In the genomic region with DNA sequence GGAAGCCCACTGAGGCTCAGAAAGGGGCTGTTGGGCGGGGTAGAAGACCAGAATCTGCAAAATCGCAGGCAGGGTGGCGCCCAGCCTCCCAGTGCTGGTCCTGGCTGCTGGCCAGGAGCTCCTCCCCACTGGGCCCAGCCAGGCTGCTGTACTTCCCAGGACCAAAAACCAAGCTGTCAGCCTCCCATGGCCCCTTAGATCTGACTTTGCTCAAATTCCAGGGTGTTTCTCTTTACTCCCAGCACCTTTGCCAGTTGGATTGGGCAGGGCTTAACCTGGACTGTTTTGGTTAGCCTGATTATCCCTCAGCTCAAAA, we compare ENCODE assay signal across 11 cellular contexts. TPM values are rescaled to one million over a fixed set of nuclear protein-coding genes. Genes with fewer than 3 reads are reported as not detected.
DNase-seq lines count a peak whose midpoint lies in the region; ATAC-seq, FAIRE-seq and TF ChIP-seq lines count a peak whose summit lies in the region.
"Had no signal": no experiment of that assay in that cellular context is flagged by ENCODE, and none has a peak within 500 bp of the region (broad histone marks: within the 10 kb centered on the region; RNA-seq: fewer than 3 reads in every experiment).

No MANE protein-coding gene starts in this region.

- no peaks in the 10 kb centered on the region for H3K36me3 Mint-ChIP-seq in chondrocyte (ENCODE audit: low read depth)

- H3K4me1 Mint-ChIP-seq in chondrocyte (ENCODE audit: low read depth), result peaks cover 68% of the 10 kb centered on the region
- H3K4me1 Mint-ChIP-seq: immature natural killer cell had no signal

- H3K27me3 ChIP-seq in lung (ENCODE audit: control insufficient read depth, insufficient read depth) (no peaks in the 10 kb centered on the region), upper lobe of right lung (no peaks in the 10 kb centered on the region)

- H3K27ac Mint-ChIP-seq in chondrocyte (ENCODE audit: unreplicated experiment), result peak overlapping the region; percentile 45
- H3K27ac Mint-ChIP-seq: dendritic cell treated with granulocyte-macrophage colony-stimulating factor and Interleukin-4, amounts not matched to agents 40 ng/mL and 50 ng/mL, for 4 days had no signal

- H3K36me3 ChIP-seq in lung (ENCODE audit: control insufficient read depth in 2 of 2, insufficient read depth in 2 of 2, low read length in 2 of 2) (peaks cover 7 to 13% of the 10 kb centered on the region in 2 donors), upper lobe of right lung (no peaks in the 10 kb centered on the region)

- DNase-seq in NCI-H1694 treated with DMSO at 0.1 percent for 48 hours (lab: John Stamatoyannopoulos, UW), result peak; percentile 21
- DNase-seq in chondrocyte (ENCODE audit: low spot score), result no peak
- peak; percentile 29 for DNase-seq in lung (ENCODE audit: low spot score)
- DNase-seq in upper lobe of right lung, result no peak
- DNase-seq in urothelium cell line (ENCODE audit: low spot score), result no peak
- DNase-seq: immature natural killer cell; NCI-H1092 treated with DMSO at 0.1 percent for 48 hours; stimulated activated naive CD8-positive, alpha-beta T cell treated with anti-CD3 and anti-CD28 coated beads, Interleukin-15, Interleukin-2, amounts not matched to agents 100 U/mL and 50 U/mL, for 24 hours had no signal

- H3K4me3 ChIP-seq in lung, result no peak overlapping the region
- H3K4me3 ChIP-seq in upper lobe of right lung, result no peak overlapping the region

- no peak overlapping the region for H3K4me3 Mint-ChIP-seq in chondrocyte (ENCODE audit: unreplicated experiment)
- H3K4me3 Mint-ChIP-seq: dendritic cell treated with granulocyte-macrophage colony-stimulating factor and Interleukin-4, amounts not matched to agents 40 ng/mL and 50 ng/mL, for 4 days; immature natural killer cell had no signal

- 77 to 89% methylated on average over 3 of the region's 3 CpGs for WGBS in lung, 2 donors

- no peak for FAIRE-seq in urothelium cell line (lab: Jason Lieb, UNC)

- H3K9me3 Mint-ChIP-seq in chondrocyte (ENCODE audit: low read depth), result no peaks in the 10 kb centered on the region
- H3K9me3 Mint-ChIP-seq: dendritic cell treated with granulocyte-macrophage colony-stimulating factor and Interleukin-4, amounts not matched to agents 40 ng/mL and 50 ng/mL, for 4 days; immature natural killer cell had no signal

- intact Hi-C loops in upper lobe of right lung (cut with DNase I), result no loop called here

- no peaks in the 10 kb centered on the region for H3K27me3 Mint-ChIP-seq in chondrocyte (ENCODE audit: low read depth)
- H3K27me3 Mint-ChIP-seq: dendritic cell treated with granulocyte-macrophage colony-stimulating factor and Interleukin-4, amounts not matched to agents 40 ng/mL and 50 ng/mL, for 4 days had no signal

- no peak for TF ChIP-seq CTCF in chondrocyte (IDR thresholded peaks at IDR 0.05)
- no peak for TF ChIP-seq CTCF in lung (IDR thresholded peaks at IDR 0.05; ENCODE audit: control extremely low read depth, extremely low read depth)
- no peak for TF ChIP-seq CTCF in upper lobe of right lung (IDR thresholded peaks at IDR 0.05)

- no peak for ATAC-seq in lung (ENCODE audit: insufficient read depth, low FRiP score)
- ATAC-seq in upper lobe of right lung, result peak; percentile 28
- ATAC-seq in GM19455 (IDR thresholded peaks at IDR 0.05; ENCODE audit: unreplicated experiment), result no peak
- no peak for ATAC-seq in HG03460 (IDR thresholded peaks at IDR 0.05; ENCODE audit: unreplicated experiment)
- ATAC-seq: stimulated activated naive CD8-positive, alpha-beta T cell treated with anti-CD3 and anti-CD28 coated beads, Interleukin-15, Interleukin-2, amounts not matched to agents 100 U/mL and 50 U/mL, for 24 hours had no signal

- H3K4me1 ChIP-seq in lung (ENCODE audit: control insufficient read depth in 2 of 2, insufficient read depth in 2 of 2, low read length in 2 of 2) (peaks cover 0 to 4% of the 10 kb centered on the region in 2 donors), upper lobe of right lung (no peaks in the 10 kb centered on the region)

- H3K27ac ChIP-seq in lung (ENCODE audit: low read depth in 1 of 2, low read length in 1 of 2) (no peak overlapping the region), upper lobe of right lung (no peak overlapping the region)

- H3K9me3 ChIP-seq in lung (ENCODE audit: control insufficient read depth in 2 of 2, insufficient read depth in 1 of 2, low read length in 1 of 2) (no peaks in the 10 kb centered on the region), upper lobe of right lung (no peaks in the 10 kb centered on the region)

RNA-seq across cellular contexts. Expression of a gene that starts 44.2 kb away (rescaled TPM):
- total RNA-seq in chondrocyte (17.8 to 31.2 TPM (median 17.8 TPM) in 3 replicates), lung (10 to 100 TPM; 13.7 to 48.9 TPM), upper lobe of right lung (10.9 TPM)
- 1 to 10 TPM; 5.0 to 5.7 TPM for polyA plus RNA-seq in lung

Comparison
In these comparisons a context has a peak if more than half of its experiments do, and no peak if none do; other contexts are left out.
1. DNase-seq: peak in NCI-H1694 treated with DMSO at 0.1 percent for 48 hours (single experiment) and lung (single experiment); none in chondrocyte (single experiment), upper lobe of right lung (single experiment) and urothelium cell line (single experiment).